In genomic region chr12:95173392-95174251, GRCh38 we compare ENCODE assay signal across 8 cellular contexts. TPM values are rescaled to one million over a fixed set of nuclear protein-coding genes. Genes with fewer than 3 reads are reported as not detected.
A peak's percentile ranks its signal among the peaks of the same experiment; 100 is the strongest.
DNase-seq lines count a peak whose midpoint lies in the region; ATAC-seq and TF ChIP-seq lines count a peak whose summit lies in the region.

No MANE protein-coding gene starts in this region.

- H3K4me1 ChIP-seq in tibial nerve: peaks cover 0 to 20% (median 0%) of the 10 kb centered on the region in 4 donors

- TF ChIP-seq EP300 in tibial nerve (IDR thresholded peaks at IDR 0.05): peak in 1 of 2 donors; percentile 40

- no peak for TF ChIP-seq CTCF in tibial nerve (IDR thresholded peaks at IDR 0.05)

- WGBS in tibial nerve, 2 donors: 50 to 54% methylated on average over 8 of the region's 8 CpGs

- H3K27me3 ChIP-seq in tibial nerve: no peaks in the 10 kb centered on the region

- no peak for ATAC-seq in HG02852 (IDR thresholded peaks at IDR 0.05; ENCODE audit: unreplicated experiment)
- no peak for ATAC-seq in HG02884 (IDR thresholded peaks at IDR 0.05; ENCODE audit: unreplicated experiment)
- ATAC-seq in HG03039 (IDR thresholded peaks at IDR 0.05; ENCODE audit: unreplicated experiment): no peak

- H3K9me3 ChIP-seq in tibial nerve: no peaks in the 10 kb centered on the region

- DNase-seq in LHCN-M2 (ENCODE audit: low read depth): peak; percentile 45
- DNase-seq in cerebellum (ENCODE audit: low spot score): peak; percentile 64
- peak; percentile 58 for DNase-seq in left kidney (ENCODE audit: low read depth, low spot score)
- peak; percentile 66 to 78 for DNase-seq in tibial nerve (ENCODE audit: low spot score in 2 of 2)
- no peak for DNase-seq in effector CD4-positive, alpha-beta T cell

- H3K4me3 ChIP-seq in tibial nerve: no peak overlapping the region

- TF ChIP-seq POLR2A in tibial nerve (IDR thresholded peaks at IDR 0.05): no peak

- peak overlapping the region in 2 of 4 donors; percentile 15 to 63 for H3K27ac ChIP-seq in tibial nerve

- peaks cover 0 to 9% (median 0%) of the 10 kb centered on the region in 3 donors for H3K36me3 ChIP-seq in tibial nerve

RNA-seq across cellular contexts. Expression of gene FGD6, which starts 43.6 kb away (rescaled TPM):
- total RNA-seq in LHCN-M2 (2014; rRNA removed) (0.51 and 0.92 TPM in 2 replicates), cerebellum (30.0 TPM), tibial nerve (10 to 100 TPM in 3 of 4 donors, 1 to 10 TPM in 1; 9.2 to 13.4 (median 11.7) TPM)
- polyA plus RNA-seq in LHCN-M2 (2012): 0.43 TPM

RNA-seq across cellular contexts. Expression of gene VEZT, which starts 44.0 kb away (rescaled TPM):
- 26.2 and 33.2 TPM in 2 replicates for total RNA-seq in LHCN-M2 (2014; rRNA removed)
- 15.5 TPM for polyA plus RNA-seq in LHCN-M2 (2012)
- total RNA-seq in cerebellum: 236 TPM
- total RNA-seq in tibial nerve: 100 to 1,000 TPM in 1 of 4 donors, 10 to 100 TPM in 3; 60.5 to 110 (median 73.5) TPM
